12 cellular contexts compared by ENCODE assay signal in genomic region chr2:19987936-19988335, GRCh38. TPM values are rescaled to one million over a fixed set of nuclear protein-coding genes. Genes with fewer than 3 reads are reported as not detected.
DNase-seq lines count a peak whose midpoint lies in the region; ATAC-seq and TF ChIP-seq lines count a peak whose summit lies in the region.
"Had no signal": no experiment of that assay in that cellular context is flagged by ENCODE, and none has a peak within 500 bp of the region (broad histone marks: within the 10 kb centered on the region; RNA-seq: fewer than 3 reads in every experiment).

No MANE protein-coding gene starts in this region.

- no peaks in the 10 kb centered on the region for H3K9me3 Mint-ChIP-seq in activated CD8-positive, alpha-beta T cell treated with anti-CD3 and anti-CD28 coated beads, Interleukin-2, amount 10 ng/mL, durations not matched to agents 7 days and 5 days (ENCODE audit: insufficient read depth)

- H4K20me1 ChIP-seq in OCI-LY7 (ENCODE audit: insufficient read depth, low read length) = no peaks in the 10 kb centered on the region

- intact Hi-C loops in OCI-LY7 (cut with micrococcal nuclease; ENCODE audit: unreplicated experiment) (no loop called here), colonic mucosa (cut with DNase I) (no loop called here)

- H3K9me3 ChIP-seq in OCI-LY7 (ENCODE audit: low read length) (no peaks in the 10 kb centered on the region), colonic mucosa (no peaks in the 10 kb centered on the region)

- H3K4me2 ChIP-seq in OCI-LY7 (ENCODE audit: low read length) = no peak overlapping the region

- peaks cover 22% of the 10 kb centered on the region for H3K4me1 Mint-ChIP-seq in activated CD8-positive, alpha-beta T cell treated with anti-CD3 and anti-CD28 coated beads, Interleukin-2, amount 10 ng/mL, durations not matched to agents 7 days and 5 days (ENCODE audit: low read depth)

- H3K27ac ChIP-seq in OCI-LY7 (ENCODE audit: low read depth, low read length, poor library complexity, severe bottlenecking) (no peak overlapping the region), colonic mucosa (no peak overlapping the region), RWPE1 (no peak overlapping the region)
- H3K27ac ChIP-seq: epithelial cell of prostate, HL-60, PC-9 had no signal

- no peaks in the 10 kb centered on the region for H3K9me2 ChIP-seq in OCI-LY7 (ENCODE audit: insufficient read depth, low read length)

- H3K9ac ChIP-seq in colonic mucosa (ENCODE audit: low read depth in 2 of 2, low read length in 2 of 2) = no peak overlapping the region

- BruUV-seq in OCI-LY7 (replicated peaks; lab: Mats Ljungman, UMichigan) = no TSS peak

- peak; percentile 63 for ATAC-seq in GM19438 (IDR thresholded peaks at IDR 0.05; ENCODE audit: low read depth, unreplicated experiment)
- ATAC-seq in HG03045 (IDR thresholded peaks at IDR 0.05; ENCODE audit: unreplicated experiment) = peak; percentile 47
- no peak for ATAC-seq in activated CD8-positive, alpha-beta T cell treated with anti-CD3 and anti-CD28 coated beads, Interleukin-2, amount 10 ng/mL, durations not matched to agents 7 days and 5 days

- H3K36me3 Mint-ChIP-seq in activated CD8-positive, alpha-beta T cell treated with anti-CD3 and anti-CD28 coated beads, Interleukin-2, amount 10 ng/mL, durations not matched to agents 7 days and 5 days (ENCODE audit: low read depth) = peaks cover 3% of the 10 kb centered on the region

- H3K4me1 ChIP-seq in OCI-LY7 (ENCODE audit: insufficient read depth, low read length, poor library complexity, severe bottlenecking) = no peaks in the 10 kb centered on the region
- no peaks in the 10 kb centered on the region for H3K4me1 ChIP-seq in colonic mucosa

- no peaks in the 10 kb centered on the region for H3K79me2 ChIP-seq in OCI-LY7 (ENCODE audit: insufficient read depth, low read depth, low read length)

- peaks cover 12% of the 10 kb centered on the region for H3K27me3 Mint-ChIP-seq in activated CD8-positive, alpha-beta T cell treated with anti-CD3 and anti-CD28 coated beads, Interleukin-2, amount 10 ng/mL, durations not matched to agents 7 days and 5 days (ENCODE audit: low read depth)

- POLR2A ChIA-PET in OCI-LY7 (lab: Charles Lee) = interaction anchor here (1.0 kb wide), 1 partner anchor 26 kb away, joined by 3 read pairs; no protein-coding TSS in a partner anchor
- POLR2A ChIA-PET in activated CD8-positive, alpha-beta T cell treated with anti-CD3 and anti-CD28 coated beads, Interleukin-2, amount 10 ng/mL, durations not matched to agents 7 days and 5 days (lab: Charles Lee) = no interaction called here
- POLR2A ChIA-PET in RWPE1 (lab: Yijun Ruan, JAX; ENCODE audit: low non-redundant PET) = no interaction called here

- no peak overlapping the region for H3K4me3 Mint-ChIP-seq in activated CD8-positive, alpha-beta T cell treated with anti-CD3 and anti-CD28 coated beads, Interleukin-2, amount 10 ng/mL, durations not matched to agents 7 days and 5 days

- no peak overlapping the region for H3K27ac Mint-ChIP-seq in activated CD8-positive, alpha-beta T cell treated with anti-CD3 and anti-CD28 coated beads, Interleukin-2, amount 10 ng/mL, durations not matched to agents 7 days and 5 days

- H3K36me3 ChIP-seq in OCI-LY7 (ENCODE audit: insufficient read depth, low read length) (no peaks in the 10 kb centered on the region), colonic mucosa (no peaks in the 10 kb centered on the region)

- TF ChIP-seq CTCF in OCI-LY7 (conservative IDR thresholded peaks at IDR 0.05; ENCODE audit: low read length) = no peak
- no peak for TF ChIP-seq CTCF in colonic mucosa (IDR thresholded peaks at IDR 0.05)
- TF ChIP-seq CTCF in RWPE1 (conservative IDR thresholded peaks at IDR 0.05; ENCODE audit: low read depth) = no peak

- CTCF ChIA-PET in OCI-LY7 (lab: Charles Lee; ENCODE audit: unreplicated experiment) = no interaction called here
- CTCF ChIA-PET in activated CD8-positive, alpha-beta T cell treated with anti-CD3 and anti-CD28 coated beads, Interleukin-2, amount 10 ng/mL, durations not matched to agents 7 days and 5 days (lab: Charles Lee) = interaction anchor here (3.2 kb wide), 1 partner anchor 28 kb away, joined by 13 read pairs; no protein-coding TSS in a partner anchor
- CTCF ChIA-PET in RWPE1 (lab: Yijun Ruan, JAX) = no interaction called here

- DNase-seq in CD1c-positive myeloid dendritic cell (ENCODE audit: extremely low spot score) = peak; percentile 33
- peak; percentile 24 for DNase-seq in OCI-LY7 (ENCODE audit: low spot score)
- no peak for DNase-seq in NCI-H2227 treated with DMSO at 0.1 percent for 48 hours (lab: John Stamatoyannopoulos, UW)
- no peak for DNase-seq in colonic mucosa
- no peak for DNase-seq in activated CD8-positive, alpha-beta T cell treated with anti-CD3 and anti-CD28 coated beads, Interleukin-2, amount 10 ng/mL, durations not matched to agents 7 days and 5 days
- no peak for DNase-seq in RWPE1 (ENCODE audit: low spot score)
- DNase-seq: C1 segment of cervical spinal cord, PC-9 had no signal

- H3K27me3 ChIP-seq in colonic mucosa = no peaks in the 10 kb centered on the region

- no peak overlapping the region for H2AFZ ChIP-seq in OCI-LY7 (ENCODE audit: low read length)
- H2AFZ ChIP-seq: PC-9 had no signal

- H3K4me3 ChIP-seq in OCI-LY7 (ENCODE audit: low read depth, low read length, poor library complexity, severe bottlenecking) (no peak overlapping the region), colonic mucosa (no peak overlapping the region)
- H3K4me3 ChIP-seq: PC-9 had no signal

RNA-seq across cellular contexts. Expression of gene WDR35, which starts 2.0 kb away (rescaled TPM):
- total RNA-seq in OCI-LY7 (2014; rRNA removed; shearing (Covaris generic)) = 0.05 and 0.06 TPM in 2 replicates
- total RNA-seq in OCI-LY7 (2022) = 1.5 and 2.2 TPM in 2 replicates
- total RNA-seq in colonic mucosa = 1 to 10 TPM; 1.7 to 2.2 TPM
- 1 to 10 TPM; 2.9 to 3.9 TPM for total RNA-seq in activated CD8-positive, alpha-beta T cell treated with anti-CD3 and anti-CD28 coated beads, Interleukin-2, amount 10 ng/mL, durations not matched to agents 7 days and 5 days

RNA-seq across cellular contexts. Expression of gene MATN3, which starts 24.5 kb away (rescaled TPM):
- total RNA-seq in OCI-LY7 (2014; rRNA removed; shearing (Covaris generic)) = not detected in 2 replicates
- not detected in 2 replicates for total RNA-seq in OCI-LY7 (2022)
- total RNA-seq in colonic mucosa = under 1 TPM; 0.12 to 0.13 TPM
- not detected for total RNA-seq in activated CD8-positive, alpha-beta T cell treated with anti-CD3 and anti-CD28 coated beads, Interleukin-2, amount 10 ng/mL, durations not matched to agents 7 days and 5 days

Comparison
In these comparisons a context has a peak if more than half of its experiments do, and no peak if none do; other contexts are left out.
1. DNase-seq: peak in CD1c-positive myeloid dendritic cell (single experiment) and OCI-LY7 (single experiment); none in NCI-H2227 treated with DMSO at 0.1 percent for 48 hours (single experiment), colonic mucosa (single experiment), activated CD8-positive, alpha-beta T cell treated with anti-CD3 and anti-CD28 coated beads, Interleukin-2, amount 10 ng/mL, durations not matched to agents 7 days and 5 days (single experiment) and RWPE1 (single experiment).